ENCODE assay signal across 15 cellular contexts in the genomic region with DNA sequence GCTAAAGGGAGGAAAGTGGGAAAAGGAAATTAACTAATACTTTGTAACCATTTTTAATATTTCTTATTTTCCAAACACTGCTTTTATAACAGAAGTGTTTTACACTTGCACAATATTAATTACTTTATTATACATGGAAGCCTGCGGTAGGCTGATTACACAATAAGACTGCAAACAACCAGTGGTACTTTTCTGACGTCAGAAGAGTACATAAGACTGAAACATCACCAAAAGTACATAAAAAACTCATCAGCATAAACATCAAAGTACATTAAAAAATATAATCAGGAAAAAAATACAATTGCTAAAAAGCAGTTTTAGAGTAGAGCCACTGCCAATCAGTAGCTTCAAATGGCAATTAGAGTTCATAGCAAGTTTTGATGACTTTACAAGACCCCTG. TPM values are rescaled to one million over a fixed set of nuclear protein-coding genes. Genes with fewer than 3 reads are reported as not detected.
DNase-seq lines count a peak whose midpoint lies in the region; ATAC-seq and TF ChIP-seq lines count a peak whose summit lies in the region.
"Had no signal": no experiment of that assay in that cellular context is flagged by ENCODE, and none has a peak within 500 bp of the region (broad histone marks: within the 10 kb centered on the region; RNA-seq: fewer than 3 reads in every experiment).

No MANE protein-coding gene starts in this region.

- ATAC-seq in GM21619 (IDR thresholded peaks at IDR 0.05; ENCODE audit: unreplicated experiment), result no peak

- H3K27me3 ChIP-seq in neutrophil (no peaks in the 10 kb centered on the region), vagina (no peaks in the 10 kb centered on the region)
- H3K27me3 ChIP-seq: suprapubic skin had no signal

- no peaks in the 10 kb centered on the region for H3K9me2 ChIP-seq in OCI-LY7 (ENCODE audit: insufficient read depth, low read length)

- intact Hi-C loops in OCI-LY7 (cut with micrococcal nuclease; ENCODE audit: unreplicated experiment) (loop anchor here (5.0 to 10.0 kb wide), 3 partner anchors 68 to 430 kb away; no protein-coding TSS in a partner anchor), vagina (cut with DNase I) (no loop called here)

- peaks cover 3% of the 10 kb centered on the region for H3K27me3 Mint-ChIP-seq in endothelial cell (ENCODE audit: unreplicated experiment)

- POLR2A ChIA-PET in OCI-LY7 (lab: Charles Lee), result interaction anchor here (0.8 to 1.2 kb wide), 5 partner anchors 11 to 446 kb away, joined by 3 to 8 read pairs (median 4); no protein-coding TSS in a partner anchor

- no peak overlapping the region for H2AFZ ChIP-seq in OCI-LY7 (ENCODE audit: low read length)

- peak overlapping the region; percentile 98 for H3K4me2 ChIP-seq in OCI-LY7 (ENCODE audit: low read length)

- peak overlapping the region; percentile 62 for H3K4me3 Mint-ChIP-seq in endothelial cell (ENCODE audit: unreplicated experiment)

- H3K27ac Mint-ChIP-seq in endothelial cell (ENCODE audit: unreplicated experiment), result no peak overlapping the region

- H3K36me3 ChIP-seq in OCI-LY7 (ENCODE audit: insufficient read depth, low read length) (peaks cover 84% of the 10 kb centered on the region), neutrophil (peaks cover 25% of the 10 kb centered on the region), vagina (peaks cover 0 to 3% of the 10 kb centered on the region in 2 donors)
- H3K36me3 ChIP-seq: suprapubic skin had no signal

- H4K20me1 ChIP-seq in OCI-LY7 (ENCODE audit: insufficient read depth, low read length), result peaks cover 39% of the 10 kb centered on the region

- TF ChIP-seq CTCF in OCI-LY7 (conservative IDR thresholded peaks at IDR 0.05; ENCODE audit: low read length), result no peak
- TF ChIP-seq CTCF in endothelial cell (IDR thresholded peaks at IDR 0.05; ENCODE audit: unreplicated experiment), result no peak
- TF ChIP-seq CTCF in neutrophil (IDR thresholded peaks at IDR 0.05), result no peak
- TF ChIP-seq CTCF in vagina (IDR thresholded peaks at IDR 0.05), result no peak

- CTCF ChIA-PET in OCI-LY7 (lab: Charles Lee; ENCODE audit: unreplicated experiment), result interaction anchor here (1.1 kb wide), 1 partner anchor 98 kb away, joined by 3 read pairs; no protein-coding TSS in a partner anchor

- no peak overlapping the region for H3K27ac ChIP-seq in OCI-LY7 (ENCODE audit: low read depth, low read length, poor library complexity, severe bottlenecking)
- peak overlapping the region; percentile 62 for H3K27ac ChIP-seq in neutrophil
- H3K27ac ChIP-seq in vagina, result no peak overlapping the region
- H3K27ac ChIP-seq: suprapubic skin had no signal

- H3K4me1 Mint-ChIP-seq in endothelial cell (ENCODE audit: unreplicated experiment), result peaks cover 39% of the 10 kb centered on the region

- H3K4me1 ChIP-seq in OCI-LY7 (ENCODE audit: insufficient read depth, low read length, poor library complexity, severe bottlenecking), result peaks cover 51% of the 10 kb centered on the region
- peaks cover 66 to 92% of the 10 kb centered on the region in 2 experiments for H3K4me1 ChIP-seq in neutrophil (ENCODE audit: control insufficient read depth in 1 of 2, insufficient read depth in 1 of 2, low read depth in 1 of 2, low read length in 1 of 2)
- peaks cover 50% of the 10 kb centered on the region for H3K4me1 ChIP-seq in vagina

- H3K36me3 Mint-ChIP-seq in endothelial cell (ENCODE audit: low read depth, unreplicated experiment), result peaks cover 12% of the 10 kb centered on the region

- peak; percentile 45 for DNase-seq in SIG-M5 treated with dmso at 0.1 percent for 504 hours (lab: John Stamatoyannopoulos, UW; ENCODE audit: unreplicated experiment)
- DNase-seq in SIG-M5 (lab: John Stamatoyannopoulos, UW), result no peak
- no peak for DNase-seq in OCI-LY7 (ENCODE audit: low spot score)
- no peak for DNase-seq in endothelial cell (ENCODE audit: low spot score)
- DNase-seq in vagina (ENCODE audit: extremely low spot score in 2 of 2), result no peak
- no peak for DNase-seq in EL
- DNase-seq: activated CD8-positive, alpha-beta memory T cell treated with anti-CD3 and anti-CD28 coated beads, Interleukin-2, amount 50 U/mL, for 4 hours; central memory CD4-positive, alpha-beta T cell; head of caudate nucleus; NCI-H1694 treated with DMSO at 0.1 percent for 48 hours; stimulated activated CD4-positive, alpha-beta T cell treated with anti-CD3 and anti-CD28 coated beads, Interleukin-2, amount 100 ng/mL, for 48 hours; T-helper 9 cell had no signal

- no peak for TF ChIP-seq POLR2A in vagina (IDR thresholded peaks at IDR 0.05)

- no peaks in the 10 kb centered on the region for H3K9me3 Mint-ChIP-seq in endothelial cell (ENCODE audit: unreplicated experiment)

- H3K79me2 ChIP-seq in OCI-LY7 (ENCODE audit: insufficient read depth, low read depth, low read length), result peaks cover 89% of the 10 kb centered on the region

- BruUV-seq in OCI-LY7 (replicated peaks; lab: Mats Ljungman, UMichigan), result no TSS peak

- H3K9me3 ChIP-seq in OCI-LY7 (ENCODE audit: low read length) (no peaks in the 10 kb centered on the region), neutrophil (no peaks in the 10 kb centered on the region), vagina (no peaks in the 10 kb centered on the region)
- H3K9me3 ChIP-seq: suprapubic skin had no signal

- H3K4me3 ChIP-seq in OCI-LY7 (ENCODE audit: low read depth, low read length, poor library complexity, severe bottlenecking) (peak overlapping the region; percentile 48), neutrophil (ENCODE audit: low read depth in 1 of 2, low read length in 1 of 2) (peak overlapping the region; percentile 13 to 93), vagina (no peak overlapping the region)
- H3K4me3 ChIP-seq: suprapubic skin had no signal

RNA-seq across cellular contexts. Expression of a gene that starts 4.6 kb away (rescaled TPM):
- 22.9 and 24.2 TPM in 2 replicates for total RNA-seq in OCI-LY7 (2014; rRNA removed; shearing (Covaris generic))
- total RNA-seq in OCI-LY7 (2022) (23.6 and 23.7 TPM in 2 replicates), endothelial cell (ENCODE audit: unreplicated experiment) (35.1 TPM), vagina (8.8 TPM)

Comparison
In these comparisons a context has a peak if more than half of its experiments do, and no peak if none do; other contexts are left out.
1. H3K4me3 ChIP-seq: peak in OCI-LY7 (single experiment) and neutrophil (2 of 2); none in vagina (0 of 2).